1 cellular context compared by ENCODE assay signal in genomic region chr5:79495311-79495710, GRCh38.
TF ChIP-seq lines count a peak whose summit lies in the region.

No MANE protein-coding gene starts in this region.

TF ChIP-seq in HepG2, 621 proteins besides CTCF, POLR2A, EP300 and RAD21 (continued from another document and continues in another):
- TF ChIP-seq ARID5B (CRISPR knock-in tag; IDR thresholded peaks at IDR 0.05), result no peak
- no peak for TF ChIP-seq ELK4 (CRISPR knock-in tag; IDR thresholded peaks at IDR 0.05; ENCODE audit: borderline replicate concordance)
- no peak for TF ChIP-seq KLF15 (CRISPR knock-in tag; IDR thresholded peaks at IDR 0.05; ENCODE audit: borderline replicate concordance)
- no peak for TF ChIP-seq ZNF691 (CRISPR knock-in tag; IDR thresholded peaks at IDR 0.05; ENCODE audit: borderline replicate concordance, low read depth)
- no peak for TF ChIP-seq ZNF354B (CRISPR knock-in tag; IDR thresholded peaks at IDR 0.05)
- TF ChIP-seq NFE2L2 (IDR thresholded peaks at IDR 0.05; ENCODE audit: low read length), result no peak
- TF ChIP-seq REXO4 (CRISPR knock-in tag; IDR thresholded peaks at IDR 0.05; ENCODE audit: borderline replicate concordance), result no peak
- TF ChIP-seq ESRRA (CRISPR knock-in tag; IDR thresholded peaks at IDR 0.05; ENCODE audit: low read depth), result no peak
- TF ChIP-seq ZMYM4 (CRISPR knock-in tag; IDR thresholded peaks at IDR 0.05), result no peak
- no peak for TF ChIP-seq KLF6 (CRISPR knock-in tag; IDR thresholded peaks at IDR 0.05)
- TF ChIP-seq FOXP4 (CRISPR knock-in tag; IDR thresholded peaks at IDR 0.05), result 0 out of 2 replicates have a peak, but pooled peaks have one; percentile 20
- no peak for TF ChIP-seq ZNF878 (CRISPR knock-in tag; IDR thresholded peaks at IDR 0.05)
- no peak for TF ChIP-seq PATZ1 (CRISPR knock-in tag; IDR thresholded peaks at IDR 0.05)
- no peak for TF ChIP-seq HDAC1 (CRISPR knock-in tag; IDR thresholded peaks at IDR 0.05)
- TF ChIP-seq MED8 (CRISPR knock-in tag; IDR thresholded peaks at IDR 0.05; ENCODE audit: insufficient replicate concordance), result no peak
- TF ChIP-seq KLF11 (CRISPR knock-in tag; IDR thresholded peaks at IDR 0.05), result no peak
- no peak for TF ChIP-seq ZNF234 (CRISPR knock-in tag; conservative IDR thresholded peaks at IDR 0.05)
- TF ChIP-seq HMGA1 (CRISPR knock-in tag; conservative IDR thresholded peaks at IDR 0.05), result no peak
- no peak for TF ChIP-seq TCF7L2 (IDR thresholded peaks at IDR 0.05; ENCODE audit: low read depth, low read length)
- TF ChIP-seq ZNF574 (CRISPR knock-in tag; IDR thresholded peaks at IDR 0.05), result no peak
- no peak for TF ChIP-seq ZNF576 (CRISPR knock-in tag; IDR thresholded peaks at IDR 0.05)
- TF ChIP-seq ARID3A (IDR thresholded peaks at IDR 0.05; ENCODE audit: low read depth, low read length), result 0 out of 2 replicates have a peak, but pooled peaks have one; percentile 15
- no peak for TF ChIP-seq FOXP1 (IDR thresholded peaks at IDR 0.05)
- 0 out of 2 replicates have a peak, but pooled peaks have one; percentile 18 for TF ChIP-seq FOXP1 (CRISPR knock-in tag; IDR thresholded peaks at IDR 0.05)
- TF ChIP-seq ASH2L (IDR thresholded peaks at IDR 0.05; ENCODE audit: insufficient read length, low read depth, low read length), result no peak
- TF ChIP-seq ZBTB4 (CRISPR knock-in tag; IDR thresholded peaks at IDR 0.05; ENCODE audit: borderline replicate concordance), result no peak
- peak; percentile 78; the same call in 1 of the 2 replicates for TF ChIP-seq ZNF281 (CRISPR knock-in tag; IDR thresholded peaks at IDR 0.05; ENCODE audit: borderline replicate concordance)
- TF ChIP-seq MTERF4 (CRISPR knock-in tag; IDR thresholded peaks at IDR 0.05), result no peak
- TF ChIP-seq ZBTB1 (CRISPR knock-in tag; IDR thresholded peaks at IDR 0.05; ENCODE audit: borderline replicate concordance), result no peak
- TF ChIP-seq ZNF761 (CRISPR knock-in tag; conservative IDR thresholded peaks at IDR 0.05), result no peak
